Comparison of ENCODE assay signal across 31 cellular contexts in the genomic region with DNA sequence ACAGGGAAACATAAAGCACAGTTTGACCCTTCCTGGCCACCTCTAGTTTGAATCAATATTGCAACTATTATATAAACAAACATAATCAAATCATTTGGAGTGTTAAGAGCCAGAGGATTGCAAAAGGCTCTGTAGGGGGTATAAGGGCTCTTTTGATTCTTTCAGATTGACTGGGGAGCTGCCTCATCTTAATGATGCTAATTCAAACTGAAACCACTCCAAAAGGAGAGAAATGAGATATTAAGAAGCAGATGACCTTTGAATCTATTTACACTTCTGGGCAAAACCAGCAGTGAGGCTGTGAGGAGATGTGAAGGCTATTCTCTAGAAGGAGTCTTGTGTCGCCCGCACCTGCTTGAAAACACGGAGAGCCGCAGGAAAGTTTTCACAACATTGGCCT.
DNase-seq lines count a peak whose midpoint lies in the region; ATAC-seq and FAIRE-seq lines count a peak whose summit lies in the region.
"Had no signal": no experiment of that assay in that cellular context is flagged by ENCODE, and none has a peak within 500 bp of the region (broad histone marks: within the 10 kb centered on the region; RNA-seq: fewer than 3 reads in every experiment).

No MANE protein-coding gene starts in this region.

- no peaks in the 10 kb centered on the region for H3K36me3 ChIP-seq in small intestine (ENCODE audit: control insufficient read depth in 2 of 2, insufficient read depth in 2 of 2, low read length in 2 of 2)
- H3K36me3 ChIP-seq: breast epithelium, gastrocnemius medialis, upper lobe of left lung had no signal

- H3K4me1 ChIP-seq in small intestine (ENCODE audit: control insufficient read depth in 2 of 2, insufficient read depth in 1 of 2, low read depth in 1 of 2, low read length in 1 of 2) = no peaks in the 10 kb centered on the region
- H3K4me1 ChIP-seq: breast epithelium, Caco-2, gastrocnemius medialis, upper lobe of left lung had no signal

- no peaks in the 10 kb centered on the region for H3K9me3 ChIP-seq in small intestine (ENCODE audit: control insufficient read depth, low read depth)
- H3K9me3 ChIP-seq: breast epithelium, Caco-2, gastrocnemius medialis, mucosa of descending colon, upper lobe of left lung had no signal

- FAIRE-seq in small intestine (lab: Jason Lieb, UNC) = no peak
- FAIRE-seq: K562 had no signal

- ATAC-seq in GM19324 (IDR thresholded peaks at IDR 0.05; ENCODE audit: low FRiP score, unreplicated experiment) = peak; percentile 55
- ATAC-seq in HG02884 (IDR thresholded peaks at IDR 0.05; ENCODE audit: unreplicated experiment) = peak; percentile 80
- ATAC-seq in left lobe of liver = no peak
- no peak for ATAC-seq in GM21526 (IDR thresholded peaks at IDR 0.05; ENCODE audit: low FRiP score, unreplicated experiment)
- ATAC-seq in GM21367 (IDR thresholded peaks at IDR 0.05; ENCODE audit: unreplicated experiment) = no peak
- ATAC-seq: gastrocnemius medialis, HCT116, K562, mucosa of descending colon had no signal

- 24 to 70% (median 28%) methylated on average over 4 of the region's 4 CpGs for WGBS in small intestine, 3 donors

- peak; percentile 76 for DNase-seq in NCI-H2227 treated with DMSO at 0.1 percent for 48 hours (lab: John Stamatoyannopoulos, UW)
- DNase-seq in small intestine = peak; percentile 20
- DNase-seq in left lobe of liver (ENCODE audit: low spot score) = no peak
- DNase-seq: activated CD4-positive, alpha-beta T cell treated with anti-CD3 and anti-CD28 coated beads, Interleukin-2, amount 50 U/mL, for 1 hour; activated CD4-positive, CD25-positive, alpha-beta regulatory T cell; activated effector memory CD4-positive, alpha-beta T cell treated with anti-CD3 and anti-CD28 coated beads, Interleukin-2, amount 50 U/mL, for 16 hours; activated naive CD8-positive, alpha-beta T cell treated with anti-CD3 and anti-CD28 coated beads for 36 hours; activated T-cell treated with anti-CD3 and anti-CD28 coated beads, Interleukin-2, amount 50 U/mL, for 24 hours; anterior cingulate cortex; C1 segment of cervical spinal cord; Caco-2; DND-41; gastrocnemius medialis; GF-D8; mucosa of descending colon; NCI-H1092; NCI-H2029 treated with DMSO at 0.1 percent for 48 hours; NCI-H345; NK-92 treated with Interleukin-12 subunit alpha and Interleukin-12 subunit beta, amount 100 ng/mL, for 24 hours; PC-9; stimulated activated naive CD4-positive, alpha-beta T cell; upper lobe of left lung had no signal

- no peak overlapping the region for H3K4me3 ChIP-seq in small intestine (ENCODE audit: low read depth in 1 of 2, low read length in 2 of 2)
- H3K4me3 ChIP-seq: breast epithelium, gastrocnemius medialis, K562, lung, mucosa of descending colon, PC-9, SK-N-MC, upper lobe of left lung had no signal

- no peaks in the 10 kb centered on the region for H3K27me3 ChIP-seq in small intestine (ENCODE audit: control insufficient read depth in 2 of 2, insufficient read depth in 2 of 2, low read length in 2 of 2)
- H3K27me3 ChIP-seq: breast epithelium, gastrocnemius medialis, upper lobe of left lung had no signal

- H3K27ac ChIP-seq in small intestine (ENCODE audit: low read depth in 1 of 2, low read length in 1 of 2) = no peak overlapping the region
- H3K27ac ChIP-seq: breast epithelium, gastrocnemius medialis, PC-9, SK-N-MC, upper lobe of left lung had no signal

Comparison
In these comparisons a context has a peak if more than half of its experiments do, and no peak if none do; other contexts are left out.
1. ATAC-seq: peak in GM19324 (single experiment) and HG02884 (single experiment); none in left lobe of liver (single experiment), GM21526 (single experiment) and GM21367 (single experiment).